Comparison of ENCODE assay signal across 26 cellular contexts in genomic region chr17:42849031-42849430, GRCh38. TPM values are rescaled to one million over a fixed set of nuclear protein-coding genes. Genes with fewer than 3 reads are reported as not detected.
"Had no signal": no experiment of that assay in that cellular context is flagged by ENCODE, and none has a peak within 500 bp of the region (broad histone marks: within the 10 kb centered on the region; RNA-seq: fewer than 3 reads in every experiment).

No MANE protein-coding gene starts in this region.

- H3K36me3 Mint-ChIP-seq: natural killer cell treated with Interleukin-12 subunit alpha and Interleukin-12 subunit beta and Interleukin-15 and Interleukin-18, amount 100 ng/mL, for 72 hours had no signal

- H3K27me3 ChIP-seq: ovary, right atrium auricular region, right lobe of liver, testis, thyroid gland, upper lobe of right lung had no signal

- H3K36me3 ChIP-seq: ovary, thyroid gland had no signal

- H3K4me3 ChIP-seq: left ventricle myocardium inferior, lung, mucosa of descending colon, ovary, right atrium auricular region, right lobe of liver, testis, thyroid gland, upper lobe of right lung had no signal

- H3K9me3 Mint-ChIP-seq: immature natural killer cell; naive thymus-derived CD4-positive, alpha-beta T cell; natural killer cell treated with Interleukin-12 subunit alpha and Interleukin-12 subunit beta and Interleukin-15 and Interleukin-18, amount 100 ng/mL, for 72 hours; stimulated activated memory B cell treated with anti-CD40 and anti-IgM and Interleukin-4, amounts not matched to agents 10 μg/mL and 1 μg/mL and 100 μg/mL, for 72 hours; stimulated activated naive CD8-positive, alpha-beta T cell treated with anti-CD3 and anti-CD28 coated beads, Interleukin-15, amount 100 ng/mL, for 72 hours had no signal

- H3K4me3 Mint-ChIP-seq: immature natural killer cell; naive thymus-derived CD4-positive, alpha-beta T cell; natural killer cell treated with Interleukin-12 subunit alpha and Interleukin-12 subunit beta and Interleukin-15 and Interleukin-18, amount 100 ng/mL, for 72 hours; stimulated activated memory B cell treated with anti-CD40 and anti-IgM and Interleukin-4, amounts not matched to agents 10 μg/mL and 1 μg/mL and 100 μg/mL, for 72 hours; stimulated activated naive CD8-positive, alpha-beta T cell treated with anti-CD3 and anti-CD28 coated beads, Interleukin-15, amount 100 ng/mL, for 72 hours had no signal

- H3K27ac Mint-ChIP-seq: immature natural killer cell; naive thymus-derived CD4-positive, alpha-beta T cell; natural killer cell treated with Interleukin-12 subunit alpha and Interleukin-12 subunit beta and Interleukin-15 and Interleukin-18, amount 100 ng/mL, for 72 hours; progenitor cell of endocrine pancreas; stimulated activated memory B cell treated with anti-CD40 and anti-IgM and Interleukin-4, amounts not matched to agents 10 μg/mL and 1 μg/mL and 100 μg/mL, for 72 hours; stimulated activated naive CD8-positive, alpha-beta T cell treated with anti-CD3 and anti-CD28 coated beads, Interleukin-15, amount 100 ng/mL, for 72 hours had no signal

- ATAC-seq: naive thymus-derived CD4-positive, alpha-beta T cell; natural killer cell treated with Interleukin-12 subunit alpha and Interleukin-12 subunit beta and Interleukin-15 and Interleukin-18, amount 100 ng/mL, for 72 hours; stimulated activated memory B cell treated with anti-CD40 and anti-IgM and Interleukin-4, amounts not matched to agents 10 μg/mL and 1 μg/mL and 100 μg/mL, for 72 hours; stimulated activated naive CD8-positive, alpha-beta T cell treated with anti-CD3 and anti-CD28 coated beads, Interleukin-15, amount 100 ng/mL, for 72 hours; upper lobe of right lung had no signal

- DNase-seq: hypothalamus; immature natural killer cell; left ventricle myocardium inferior; mesendoderm; midbrain; mucosa of descending colon; naive thymus-derived CD4-positive, alpha-beta T cell; ovary; stimulated activated CD4-positive, alpha-beta T cell treated with anti-CD3 and anti-CD28 coated beads, Interleukin-1b, Interleukin-23, amount 100 ng/mL, for 48 hours; stimulated activated CD4-positive, alpha-beta T cell treated with anti-CD3 and anti-CD28 coated beads, Interleukin-2, amount 100 ng/mL, for 48 hours; stimulated activated CD4-positive, alpha-beta T cell treated with anti-CD3 and anti-CD28 coated beads, Interleukin-4, amount 100 ng/mL, for 4 hours; stimulated activated CD8-positive, alpha-beta memory T cell treated with anti-CD3 and anti-CD28 coated beads, Interleukin-4, amount 100 ng/mL, for 48 hours; stimulated activated naive CD4-positive, alpha-beta T cell treated with Interleukin-2 at 50 U/mL for 16 hours; stimulated activated naive CD8-positive, alpha-beta T cell treated with anti-CD3 and anti-CD28 coated beads, Interleukin-15, amount 100 ng/mL, for 72 hours; testis; thyroid gland; trophoblast cell; upper lobe of right lung had no signal

- H3K9me3 ChIP-seq: left ventricle myocardium inferior, mucosa of descending colon, ovary, right atrium auricular region, right lobe of liver, testis, thyroid gland, upper lobe of right lung had no signal

- H3K27me3 Mint-ChIP-seq: stimulated activated memory B cell treated with anti-CD40 and anti-IgM and Interleukin-4, amounts not matched to agents 10 μg/mL and 1 μg/mL and 100 μg/mL, for 72 hours; stimulated activated naive CD8-positive, alpha-beta T cell treated with anti-CD3 and anti-CD28 coated beads, Interleukin-15, amount 100 ng/mL, for 72 hours had no signal

- H3K27ac ChIP-seq: left ventricle myocardium inferior, ovary, right atrium auricular region, testis, thyroid gland, upper lobe of right lung had no signal

RNA-seq across cellular contexts. Expression of gene AOC3, which starts 2.0 kb away (rescaled TPM):
- total RNA-seq: pulmonary artery endothelial cell had no signal
- polyA plus RNA-seq: immature natural killer cell; naive thymus-derived CD4-positive, alpha-beta T cell had no signal

RNA-seq across cellular contexts. Expression of gene AOC2, which starts 4.7 kb away (rescaled TPM):
- polyA plus RNA-seq: naive thymus-derived CD4-positive, alpha-beta T cell had no signal

RNA-seq across cellular contexts. Expression of gene CNTD1, which starts 50.4 kb away (rescaled TPM):
- total RNA-seq: left ventricle myocardium inferior; myocyte; naive thymus-derived CD4-positive, alpha-beta T cell; natural killer cell treated with Interleukin-12 subunit alpha and Interleukin-12 subunit beta and Interleukin-15 and Interleukin-18, amount 100 ng/mL, for 72 hours; progenitor cell of endocrine pancreas; pulmonary artery endothelial cell had no signal
